24 cellular contexts compared by ENCODE assay signal in the genomic region with DNA sequence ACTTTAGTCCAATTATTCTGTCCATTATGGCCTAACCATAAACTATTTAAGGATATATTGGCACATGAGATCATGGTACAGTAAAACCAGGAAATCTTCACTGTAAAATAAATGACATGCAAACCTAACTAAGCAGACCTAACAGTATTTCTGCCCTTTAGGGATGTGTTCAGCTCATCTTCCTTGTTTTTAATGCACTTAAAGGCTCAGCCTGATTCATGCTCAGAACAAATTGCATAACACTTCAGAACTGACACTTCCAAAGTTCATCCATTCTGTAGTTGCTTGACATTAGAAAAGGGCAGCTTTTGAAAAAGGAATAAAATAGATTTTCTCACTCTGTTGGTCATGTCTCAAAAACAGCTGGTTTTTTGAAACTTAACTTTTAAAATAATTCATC.
"Had no signal": no experiment of that assay in that cellular context is flagged by ENCODE, and none has a peak within 500 bp of the region (broad histone marks: within the 10 kb centered on the region; RNA-seq: fewer than 3 reads in every experiment).

No MANE protein-coding gene starts in this region.

- H3K9me3 ChIP-seq: lower lobe of right lung, psoas muscle, right lobe of liver, testis, upper lobe of right lung had no signal

- H3K27me3 Mint-ChIP-seq: activated CD4-positive, alpha-beta memory T cell treated with anti-CD3 and anti-CD28 coated beads, Interleukin-2, amount 10 ng/mL, durations not matched to agents 7 days and 5 days; activated naive CD4-positive, alpha-beta T cell treated with anti-CD3 and anti-CD28 coated beads, Interleukin-2, amount 50 U/mL, for 24 hours; activated T-cell treated with anti-CD3 and anti-CD28 coated beads, Interleukin-2, amount 50 U/mL, for 24 hours; brain; stimulated activated naive CD8-positive, alpha-beta T cell treated with anti-CD3 and anti-CD28 coated beads, Interleukin-15, amount 100 ng/mL, for 72 hours had no signal

- H3K27ac ChIP-seq: lower lobe of right lung, psoas muscle, right lobe of liver, spleen, testis, upper lobe of right lung, VCaP had no signal

- H3K4me3 Mint-ChIP-seq: activated CD4-positive, alpha-beta memory T cell treated with anti-CD3 and anti-CD28 coated beads, Interleukin-2, amount 10 ng/mL, durations not matched to agents 7 days and 5 days; activated naive CD4-positive, alpha-beta T cell treated with anti-CD3 and anti-CD28 coated beads, Interleukin-2, amount 50 U/mL, for 24 hours; activated T-cell treated with anti-CD3 and anti-CD28 coated beads, Interleukin-2, amount 50 U/mL, for 24 hours; brain; endodermal cell; immature natural killer cell; stimulated activated naive CD8-positive, alpha-beta T cell treated with anti-CD3 and anti-CD28 coated beads, Interleukin-15, amount 100 ng/mL, for 72 hours had no signal

- ATAC-seq: lower lobe of right lung; psoas muscle; stimulated activated naive CD8-positive, alpha-beta T cell treated with anti-CD3 and anti-CD28 coated beads, Interleukin-15, amount 100 ng/mL, for 72 hours; upper lobe of right lung had no signal

- H3K27ac Mint-ChIP-seq: activated CD4-positive, alpha-beta memory T cell treated with anti-CD3 and anti-CD28 coated beads, Interleukin-2, amount 10 ng/mL, durations not matched to agents 7 days and 5 days; activated naive CD4-positive, alpha-beta T cell treated with anti-CD3 and anti-CD28 coated beads, Interleukin-2, amount 50 U/mL, for 24 hours; activated T-cell treated with anti-CD3 and anti-CD28 coated beads, Interleukin-2, amount 50 U/mL, for 24 hours; brain; endodermal cell; immature natural killer cell; stimulated activated naive CD8-positive, alpha-beta T cell treated with anti-CD3 and anti-CD28 coated beads, Interleukin-15, amount 100 ng/mL, for 72 hours had no signal

- H3K4me1 Mint-ChIP-seq: activated CD4-positive, alpha-beta memory T cell treated with anti-CD3 and anti-CD28 coated beads, Interleukin-2, amount 10 ng/mL, durations not matched to agents 7 days and 5 days; activated naive CD4-positive, alpha-beta T cell treated with anti-CD3 and anti-CD28 coated beads, Interleukin-2, amount 50 U/mL, for 24 hours; immature natural killer cell; stimulated activated naive CD8-positive, alpha-beta T cell treated with anti-CD3 and anti-CD28 coated beads, Interleukin-15, amount 100 ng/mL, for 72 hours had no signal

- H3K36me3 Mint-ChIP-seq: activated naive CD4-positive, alpha-beta T cell treated with anti-CD3 and anti-CD28 coated beads, Interleukin-2, amount 50 U/mL, for 24 hours; brain; immature natural killer cell had no signal

- H3K36me3 ChIP-seq: lower lobe of right lung, right lobe of liver, spleen, upper lobe of right lung had no signal

- H3K4me1 ChIP-seq: lower lobe of right lung, psoas muscle, right lobe of liver, spleen, upper lobe of right lung had no signal

- H3K4me3 ChIP-seq: lower lobe of right lung, psoas muscle, right lobe of liver, spleen, testis, upper lobe of right lung had no signal

- H3K27me3 ChIP-seq: right lobe of liver, spleen, testis, upper lobe of right lung had no signal

- H3K9me3 Mint-ChIP-seq: activated naive CD4-positive, alpha-beta T cell treated with anti-CD3 and anti-CD28 coated beads, Interleukin-2, amount 50 U/mL, for 24 hours; activated T-cell treated with anti-CD3 and anti-CD28 coated beads, Interleukin-2, amount 50 U/mL, for 24 hours; brain; endodermal cell; stimulated activated naive CD8-positive, alpha-beta T cell treated with anti-CD3 and anti-CD28 coated beads, Interleukin-15, amount 100 ng/mL, for 72 hours had no signal

- DNase-seq: activated CD4-positive, alpha-beta memory T cell treated with anti-CD3 and anti-CD28 coated beads, Interleukin-2, amount 10 ng/mL, durations not matched to agents 7 days and 5 days; activated CD4-positive, alpha-beta T cell treated with anti-CD3 and anti-CD28 coated beads for 4 hours; activated T-cell treated with anti-CD3 and anti-CD28 coated beads, Interleukin-2, amount 50 U/mL, for 24 hours; amniotic stem cell; cerebellar nuclear complex; dermis blood vessel endothelial cell; endodermal cell; erythroblast; foreskin melanocyte; head of caudate nucleus; immature natural killer cell; lower lobe of right lung; midbrain; psoas muscle; right lobe of liver; spleen; stimulated activated naive CD8-positive, alpha-beta T cell treated with anti-CD3 and anti-CD28 coated beads, Interleukin-15, amount 100 ng/mL, for 72 hours; T-helper 1 cell; T1000; testis; upper lobe of right lung had no signal
